11 cellular contexts compared by ENCODE assay signal in genomic region chr17:55086635-55087058, GRCh38.
DNase-seq lines count a peak whose midpoint lies in the region; ATAC-seq lines count a peak whose summit lies in the region.
"Had no signal": no experiment of that assay in that cellular context is flagged by ENCODE, and none has a peak within 500 bp of the region (broad histone marks: within the 10 kb centered on the region; RNA-seq: fewer than 3 reads in every experiment).

No MANE protein-coding gene starts in this region.

- H3K9me3 ChIP-seq in CD8-positive, alpha-beta memory T cell (ENCODE audit: low read length) = no peaks in the 10 kb centered on the region
- H3K9me3 ChIP-seq: body of pancreas had no signal

- peaks cover 18 to 28% (median 23%) of the 10 kb centered on the region in 3 donors for H3K4me1 Mint-ChIP-seq in CD8-positive, alpha-beta memory T cell
- peaks cover 20% of the 10 kb centered on the region for H3K4me1 Mint-ChIP-seq in stimulated activated effector memory CD8-positive, alpha-beta T cell treated with anti-CD3 and anti-CD28 coated beads, Interleukin-12 subunit alpha, Interleukin-12 subunit beta, amount 100 ng/mL, for 72 hours
- peaks cover 14% of the 10 kb centered on the region for H3K4me1 Mint-ChIP-seq in activated naive CD4-positive, alpha-beta T cell treated with anti-CD3 and anti-CD28 coated beads, Interleukin-2, amount 10 ng/mL, durations not matched to agents 7 days and 5 days

- H3K4me3 ChIP-seq in CD8-positive, alpha-beta memory T cell (ENCODE audit: low read length) = no peak overlapping the region
- H3K4me3 ChIP-seq: body of pancreas had no signal

- H3K36me3 Mint-ChIP-seq in CD8-positive, alpha-beta memory T cell = peaks cover 12 to 18% (median 14%) of the 10 kb centered on the region in 3 donors
- no peaks in the 10 kb centered on the region for H3K36me3 Mint-ChIP-seq in stimulated activated effector memory CD8-positive, alpha-beta T cell treated with anti-CD3 and anti-CD28 coated beads, Interleukin-12 subunit alpha, Interleukin-12 subunit beta, amount 100 ng/mL, for 72 hours
- H3K36me3 Mint-ChIP-seq in activated naive CD4-positive, alpha-beta T cell treated with anti-CD3 and anti-CD28 coated beads, Interleukin-2, amount 10 ng/mL, durations not matched to agents 7 days and 5 days = no peaks in the 10 kb centered on the region

- peaks cover 12% of the 10 kb centered on the region for H3K4me1 ChIP-seq in CD8-positive, alpha-beta memory T cell (ENCODE audit: insufficient read depth, low read length)
- H3K4me1 ChIP-seq: body of pancreas had no signal

- H3K9me3 Mint-ChIP-seq in CD8-positive, alpha-beta memory T cell = no peaks in the 10 kb centered on the region
- no peaks in the 10 kb centered on the region for H3K9me3 Mint-ChIP-seq in stimulated activated effector memory CD8-positive, alpha-beta T cell treated with anti-CD3 and anti-CD28 coated beads, Interleukin-12 subunit alpha, Interleukin-12 subunit beta, amount 100 ng/mL, for 72 hours
- H3K9me3 Mint-ChIP-seq in activated naive CD4-positive, alpha-beta T cell treated with anti-CD3 and anti-CD28 coated beads, Interleukin-2, amount 10 ng/mL, durations not matched to agents 7 days and 5 days = no peaks in the 10 kb centered on the region
- H3K9me3 Mint-ChIP-seq: naive thymus-derived CD8-positive, alpha-beta T cell had no signal

- peak overlapping the region in 1 of 8 donors; percentile 18 for H3K27ac Mint-ChIP-seq in CD8-positive, alpha-beta memory T cell
- H3K27ac Mint-ChIP-seq in stimulated activated effector memory CD8-positive, alpha-beta T cell treated with anti-CD3 and anti-CD28 coated beads, Interleukin-12 subunit alpha, Interleukin-12 subunit beta, amount 100 ng/mL, for 72 hours = no peak overlapping the region
- no peak overlapping the region for H3K27ac Mint-ChIP-seq in activated naive CD4-positive, alpha-beta T cell treated with anti-CD3 and anti-CD28 coated beads, Interleukin-2, amount 10 ng/mL, durations not matched to agents 7 days and 5 days

- no peak for ATAC-seq in stimulated activated effector memory CD8-positive, alpha-beta T cell treated with anti-CD3 and anti-CD28 coated beads, Interleukin-12 subunit alpha, Interleukin-12 subunit beta, amount 100 ng/mL, for 72 hours
- ATAC-seq in GM19467 (IDR thresholded peaks at IDR 0.05; ENCODE audit: unreplicated experiment) (no peak), HG02642 (IDR thresholded peaks at IDR 0.05; ENCODE audit: poor library complexity, unreplicated experiment) (no peak)
- ATAC-seq: body of pancreas; naive thymus-derived CD8-positive, alpha-beta T cell had no signal

- no peaks in the 10 kb centered on the region for H3K27me3 Mint-ChIP-seq in CD8-positive, alpha-beta memory T cell
- H3K27me3 Mint-ChIP-seq in activated naive CD4-positive, alpha-beta T cell treated with anti-CD3 and anti-CD28 coated beads, Interleukin-2, amount 10 ng/mL, durations not matched to agents 7 days and 5 days = no peaks in the 10 kb centered on the region
- H3K27me3 Mint-ChIP-seq: naive thymus-derived CD8-positive, alpha-beta T cell had no signal

- H3K36me3 ChIP-seq in CD8-positive, alpha-beta memory T cell (ENCODE audit: insufficient read depth, low read length) = peaks cover under 1% of the 10 kb centered on the region

- no peak for DNase-seq in CD8-positive, alpha-beta memory T cell
- DNase-seq in M059J (ENCODE audit: low read depth) (peak; percentile 85), astrocyte of the hippocampus (ENCODE audit: low read depth, low spot score) (peak; percentile 83), left kidney (ENCODE audit: low read depth, low spot score) (peak; percentile 22)
- no peak for DNase-seq in stimulated activated effector memory CD8-positive, alpha-beta T cell treated with anti-CD3 and anti-CD28 coated beads, Interleukin-12 subunit alpha, Interleukin-12 subunit beta, amount 100 ng/mL, for 72 hours (ENCODE audit: low spot score in 2 of 2)
- no peak for DNase-seq in activated naive CD4-positive, alpha-beta T cell treated with anti-CD3 and anti-CD28 coated beads, Interleukin-2, amount 10 ng/mL, durations not matched to agents 7 days and 5 days
- DNase-seq: body of pancreas; MM.1S; naive thymus-derived CD8-positive, alpha-beta T cell had no signal

- no peaks in the 10 kb centered on the region for H3K27me3 ChIP-seq in CD8-positive, alpha-beta memory T cell (ENCODE audit: insufficient read depth, low read length, poor library complexity, severe bottlenecking)
- H3K27me3 ChIP-seq: body of pancreas had no signal

- CTCF ChIA-PET in CD8-positive, alpha-beta memory T cell (lab: Charles Lee) = no interaction called here
- CTCF ChIA-PET in activated naive CD4-positive, alpha-beta T cell treated with anti-CD3 and anti-CD28 coated beads, Interleukin-2, amount 10 ng/mL, durations not matched to agents 7 days and 5 days (lab: Charles Lee) = no interaction called here

- H3K27ac ChIP-seq in CD8-positive, alpha-beta memory T cell (ENCODE audit: low read depth, low read length) = peak overlapping the region; percentile 45
- H3K27ac ChIP-seq: body of pancreas had no signal

- H3K4me3 Mint-ChIP-seq in CD8-positive, alpha-beta memory T cell = no peak overlapping the region
- no peak overlapping the region for H3K4me3 Mint-ChIP-seq in stimulated activated effector memory CD8-positive, alpha-beta T cell treated with anti-CD3 and anti-CD28 coated beads, Interleukin-12 subunit alpha, Interleukin-12 subunit beta, amount 100 ng/mL, for 72 hours
- no peak overlapping the region for H3K4me3 Mint-ChIP-seq in activated naive CD4-positive, alpha-beta T cell treated with anti-CD3 and anti-CD28 coated beads, Interleukin-2, amount 10 ng/mL, durations not matched to agents 7 days and 5 days
- H3K4me3 Mint-ChIP-seq: naive thymus-derived CD8-positive, alpha-beta T cell had no signal

- POLR2A ChIA-PET in CD8-positive, alpha-beta memory T cell (lab: Charles Lee) = no interaction called here

Comparison
In these comparisons a context has a peak if more than half of its experiments do, and no peak if none do; other contexts are left out.
1. DNase-seq: peak in M059J (single experiment), astrocyte of the hippocampus (single experiment) and left kidney (single experiment); none in CD8-positive, alpha-beta memory T cell (0 of 5), stimulated activated effector memory CD8-positive, alpha-beta T cell treated with anti-CD3 and anti-CD28 coated beads, Interleukin-12 subunit alpha, Interleukin-12 subunit beta, amount 100 ng/mL, for 72 hours (0 of 2) and activated naive CD4-positive, alpha-beta T cell treated with anti-CD3 and anti-CD28 coated beads, Interleukin-2, amount 10 ng/mL, durations not matched to agents 7 days and 5 days (single experiment).